In the genomic region with DNA sequence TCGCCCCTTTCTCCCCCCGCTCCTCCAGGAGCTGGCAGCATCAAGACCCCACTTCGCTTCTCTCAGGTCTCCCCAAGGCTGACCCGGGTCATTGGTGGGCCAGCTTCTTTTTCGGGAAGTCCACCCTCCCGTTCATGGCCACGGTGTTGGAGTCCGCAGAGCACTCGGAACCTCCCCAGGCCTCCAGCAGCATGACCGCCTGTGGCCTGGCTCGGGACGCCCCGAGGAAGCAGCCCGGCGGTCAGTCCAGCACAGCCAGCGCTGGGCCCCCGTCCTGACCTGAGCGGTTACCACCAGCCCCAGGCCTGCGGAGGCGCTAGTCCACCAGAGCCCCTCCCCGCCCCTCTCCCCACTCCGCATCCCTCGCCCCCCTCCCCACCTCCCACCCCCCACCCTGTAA, we compare ENCODE assay signal across 1 cellular context.
TF ChIP-seq lines count a peak whose summit lies in the region.

No MANE protein-coding gene starts in this region.

TF ChIP-seq in liver, 16 proteins besides CTCF, POLR2A, EP300 and RAD21:
- TF ChIP-seq, protein P1, sequence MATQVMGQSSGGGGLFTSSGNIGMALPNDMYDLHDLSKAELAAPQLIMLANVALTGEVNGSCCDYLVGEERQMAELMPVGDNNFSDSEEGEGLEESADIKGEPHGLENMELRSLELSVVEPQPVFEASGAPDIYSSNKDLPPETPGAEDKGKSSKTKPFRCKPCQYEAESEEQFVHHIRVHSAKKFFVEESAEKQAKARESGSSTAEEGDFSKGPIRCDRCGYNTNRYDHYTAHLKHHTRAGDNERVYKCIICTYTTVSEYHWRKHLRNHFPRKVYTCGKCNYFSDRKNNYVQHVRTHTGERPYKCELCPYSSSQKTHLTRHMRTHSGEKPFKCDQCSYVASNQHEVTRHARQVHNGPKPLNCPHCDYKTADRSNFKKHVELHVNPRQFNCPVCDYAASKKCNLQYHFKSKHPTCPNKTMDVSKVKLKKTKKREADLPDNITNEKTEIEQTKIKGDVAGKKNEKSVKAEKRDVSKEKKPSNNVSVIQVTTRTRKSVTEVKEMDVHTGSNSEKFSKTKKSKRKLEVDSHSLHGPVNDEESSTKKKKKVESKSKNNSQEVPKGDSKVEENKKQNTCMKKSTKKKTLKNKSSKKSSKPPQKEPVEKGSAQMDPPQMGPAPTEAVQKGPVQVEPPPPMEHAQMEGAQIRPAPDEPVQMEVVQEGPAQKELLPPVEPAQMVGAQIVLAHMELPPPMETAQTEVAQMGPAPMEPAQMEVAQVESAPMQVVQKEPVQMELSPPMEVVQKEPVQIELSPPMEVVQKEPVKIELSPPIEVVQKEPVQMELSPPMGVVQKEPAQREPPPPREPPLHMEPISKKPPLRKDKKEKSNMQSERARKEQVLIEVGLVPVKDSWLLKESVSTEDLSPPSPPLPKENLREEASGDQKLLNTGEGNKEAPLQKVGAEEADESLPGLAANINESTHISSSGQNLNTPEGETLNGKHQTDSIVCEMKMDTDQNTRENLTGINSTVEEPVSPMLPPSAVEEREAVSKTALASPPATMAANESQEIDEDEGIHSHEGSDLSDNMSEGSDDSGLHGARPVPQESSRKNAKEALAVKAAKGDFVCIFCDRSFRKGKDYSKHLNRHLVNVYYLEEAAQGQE (IDR thresholded peaks at IDR 0.05) = no peak
- TF ChIP-seq FOXA2 (IDR thresholded peaks at IDR 0.05) (no peak), HNF4A (conservative IDR thresholded peaks at IDR 0.05) (no peak), TAF1 (conservative IDR thresholded peaks at IDR 0.05) (no peak), FOXA1 (IDR thresholded peaks at IDR 0.05) (no peak), NR2F2 (IDR thresholded peaks at IDR 0.05) (no peak), GABPA (IDR thresholded peaks at IDR 0.05 in 1 of 2, conservative IDR thresholded peaks at IDR 0.05 in 1 of 2) (no peak), HNF4G (IDR thresholded peaks at IDR 0.05) (no peak)
- TF ChIP-seq, protein P2, sequence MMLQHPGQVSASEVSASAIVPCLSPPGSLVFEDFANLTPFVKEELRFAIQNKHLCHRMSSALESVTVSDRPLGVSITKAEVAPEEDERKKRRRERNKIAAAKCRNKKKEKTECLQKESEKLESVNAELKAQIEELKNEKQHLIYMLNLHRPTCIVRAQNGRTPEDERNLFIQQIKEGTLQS (IDR thresholded peaks at IDR 0.05) = no peak
- TF ChIP-seq, protein P3, sequence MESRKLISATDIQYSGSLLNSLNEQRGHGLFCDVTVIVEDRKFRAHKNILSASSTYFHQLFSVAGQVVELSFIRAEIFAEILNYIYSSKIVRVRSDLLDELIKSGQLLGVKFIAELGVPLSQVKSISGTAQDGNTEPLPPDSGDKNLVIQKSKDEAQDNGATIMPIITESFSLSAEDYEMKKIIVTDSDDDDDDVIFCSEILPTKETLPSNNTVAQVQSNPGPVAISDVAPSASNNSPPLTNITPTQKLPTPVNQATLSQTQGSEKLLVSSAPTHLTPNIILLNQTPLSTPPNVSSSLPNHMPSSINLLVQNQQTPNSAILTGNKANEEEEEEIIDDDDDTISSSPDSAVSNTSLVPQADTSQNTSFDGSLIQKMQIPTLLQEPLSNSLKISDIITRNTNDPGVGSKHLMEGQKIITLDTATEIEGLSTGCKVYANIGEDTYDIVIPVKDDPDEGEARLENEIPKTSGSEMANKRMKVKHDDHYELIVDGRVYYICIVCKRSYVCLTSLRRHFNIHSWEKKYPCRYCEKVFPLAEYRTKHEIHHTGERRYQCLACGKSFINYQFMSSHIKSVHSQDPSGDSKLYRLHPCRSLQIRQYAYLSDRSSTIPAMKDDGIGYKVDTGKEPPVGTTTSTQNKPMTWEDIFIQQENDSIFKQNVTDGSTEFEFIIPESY (IDR thresholded peaks at IDR 0.05) = no peak
